ENCODE assay signal across 9 cellular contexts in the genomic region with DNA sequence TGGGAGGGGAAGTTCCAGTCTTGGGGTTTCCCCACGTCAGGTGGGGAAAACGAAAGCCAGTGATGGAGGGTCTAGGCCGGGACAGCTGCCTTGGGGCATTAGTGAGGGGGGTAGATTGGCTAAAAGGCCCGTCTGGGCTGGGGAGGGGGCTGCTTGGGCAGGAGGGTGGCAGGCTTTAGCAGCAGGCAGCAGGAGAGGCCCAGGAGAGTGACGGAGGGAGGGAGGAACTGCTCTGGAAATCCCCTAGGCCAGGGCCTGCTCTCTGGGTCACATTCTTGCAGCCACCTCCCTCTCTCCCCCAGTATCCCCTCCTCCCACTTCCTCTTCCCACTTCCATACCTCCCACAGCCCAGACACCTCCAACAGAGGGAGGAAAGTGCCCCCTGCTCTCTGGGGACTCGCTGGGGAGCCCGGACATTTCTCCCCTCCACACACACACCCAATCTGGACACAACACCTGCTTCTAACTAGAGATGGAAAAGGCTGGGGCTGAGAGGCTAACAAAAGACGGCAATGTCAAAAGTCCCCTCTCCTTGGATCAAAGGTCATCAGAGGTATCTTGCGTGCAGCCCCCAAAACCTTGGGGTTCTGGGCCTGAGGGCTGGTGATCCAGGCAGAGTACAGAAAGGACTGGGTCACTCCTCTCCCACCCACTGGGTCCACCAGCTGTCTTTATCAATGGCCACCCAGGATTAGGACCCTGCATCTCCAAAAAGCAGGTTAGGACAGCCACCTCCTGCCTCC. TPM values are rescaled to one million over a fixed set of nuclear protein-coding genes. Genes with fewer than 3 reads are reported as not detected.
A peak's percentile ranks its signal among the peaks of the same experiment; 100 is the strongest.
DNase-seq lines count a peak whose midpoint lies in the region; ATAC-seq, FAIRE-seq and TF ChIP-seq lines count a peak whose summit lies in the region.
"Had no signal": no experiment of that assay in that cellular context is flagged by ENCODE, and none has a peak within 500 bp of the region (broad histone marks: within the 10 kb centered on the region; RNA-seq: fewer than 3 reads in every experiment).

No MANE protein-coding gene starts in this region.

- peak overlapping the region; percentile 68 for H3K9ac ChIP-seq in endothelial cell of umbilical vein (replicated peaks; ENCODE audit: extremely low read depth, insufficient read depth, low read length)
- H3K9ac ChIP-seq in parathyroid adenoma: no peak overlapping the region

- peaks cover 51% of the 10 kb centered on the region for H3K4me1 Mint-ChIP-seq in activated CD8-positive, alpha-beta memory T cell treated with anti-CD3 and anti-CD28 coated beads, Interleukin-2, amount 10 ng/mL, durations not matched to agents 7 days and 5 days

- intact Hi-C loops in endothelial cell of umbilical vein (cut with micrococcal nuclease): loop anchor here (2.0 kb wide), 1 partner anchor 123 kb away; the partner anchor contains the start of gene CDC5L

- peaks cover 23% of the 10 kb centered on the region for H3K36me3 Mint-ChIP-seq in activated CD8-positive, alpha-beta memory T cell treated with anti-CD3 and anti-CD28 coated beads, Interleukin-2, amount 10 ng/mL, durations not matched to agents 7 days and 5 days

- ATAC-seq in activated CD8-positive, alpha-beta memory T cell treated with anti-CD3 and anti-CD28 coated beads, Interleukin-2, amount 10 ng/mL, durations not matched to agents 7 days and 5 days: peak; percentile 11
- ATAC-seq in RWPE2 (ENCODE audit: low read depth) (peak; percentile 24; the same call in 1 of the 3 replicates), GM21423 (IDR thresholded peaks at IDR 0.05; ENCODE audit: unreplicated experiment) (no peak)

- H3K9me3 ChIP-seq in RWPE2 (ENCODE audit: severe bottlenecking) (no peaks in the 10 kb centered on the region), endothelial cell of umbilical vein (replicated peaks; ENCODE audit: control insufficient read depth, insufficient read depth, low read length) (no peaks in the 10 kb centered on the region), parathyroid adenoma (ENCODE audit: control insufficient read depth, low read length) (no peaks in the 10 kb centered on the region)

- H3K9me3 Mint-ChIP-seq in activated CD8-positive, alpha-beta memory T cell treated with anti-CD3 and anti-CD28 coated beads, Interleukin-2, amount 10 ng/mL, durations not matched to agents 7 days and 5 days (ENCODE audit: low read depth): no peaks in the 10 kb centered on the region

- H3K79me2 ChIP-seq in endothelial cell of umbilical vein (ENCODE audit: control insufficient read depth, insufficient read depth, low read length) (peaks cover 26% of the 10 kb centered on the region), parathyroid adenoma (no peaks in the 10 kb centered on the region)

- H3K9me1 ChIP-seq in endothelial cell of umbilical vein (replicated peaks; ENCODE audit: control insufficient read depth, extremely low read depth, insufficient read depth, low read length): no peaks in the 10 kb centered on the region

- DNase-seq in activated CD8-positive, alpha-beta memory T cell treated with anti-CD3 and anti-CD28 coated beads, Interleukin-2, amount 10 ng/mL, durations not matched to agents 7 days and 5 days: peak; percentile 57
- DNase-seq in activated CD8-positive, alpha-beta memory T cell treated with anti-CD3 and anti-CD28 coated beads, Interleukin-2, amount 50 U/mL, for 48 hours: no peak
- DNase-seq in RWPE2 (ENCODE audit: low spot score): no peak
- peak; percentile 40 for DNase-seq in endothelial cell of umbilical vein (ENCODE audit: low read depth, low spot score)
- no peak for DNase-seq in NCI-H1092 treated with DMSO at 0.1 percent for 48 hours (lab: John Stamatoyannopoulos, UW)
- no peak for DNase-seq in SHP77 treated with DMSO at 0.1 percent for 48 hours (lab: John Stamatoyannopoulos, UW)

- H2AFZ ChIP-seq in endothelial cell of umbilical vein (ENCODE audit: low read depth, low read length): no peak overlapping the region
- no peak overlapping the region for H2AFZ ChIP-seq in parathyroid adenoma

- no peak for TF ChIP-seq POLR2A in endothelial cell of umbilical vein (IDR thresholded peaks at IDR 0.05; ENCODE audit: low read depth, low read length)

- CTCF ChIA-PET in activated CD8-positive, alpha-beta memory T cell treated with anti-CD3 and anti-CD28 coated beads, Interleukin-2, amount 10 ng/mL, durations not matched to agents 7 days and 5 days (lab: Charles Lee): interaction anchor here (0.7 to 4.5 kb wide), 8 partner anchors 11 to 597 kb away, joined by 3 to 39 read pairs (median 8); partner anchors contain the start of genes AARS2 and HSP90AB1
- CTCF ChIA-PET in endothelial cell of umbilical vein (lab: Charles Lee): interaction anchor here (1.1 to 1.6 kb wide), 4 partner anchors 9 to 41 kb away, joined by 3 to 5 read pairs (median 4); partner anchors contain the start of gene HSP90AB1

- H3K4me3 ChIP-seq in RWPE2 (ENCODE audit: severe bottlenecking): no peak overlapping the region
- H3K4me3 ChIP-seq in endothelial cell of umbilical vein (replicated peaks in 1 of 3; ENCODE audit: insufficient read depth in 1 of 3, low read depth in 1 of 3, low read length in 3 of 3): peak overlapping the region; percentile 37 to 78 (median 63)
- H3K4me3 ChIP-seq in parathyroid adenoma (ENCODE audit: low read depth, low read length): peak overlapping the region; percentile 71

- peak overlapping the region; percentile 96 for H3K27ac Mint-ChIP-seq in activated CD8-positive, alpha-beta memory T cell treated with anti-CD3 and anti-CD28 coated beads, Interleukin-2, amount 10 ng/mL, durations not matched to agents 7 days and 5 days

- TF ChIP-seq CTCF in RWPE2 (IDR thresholded peaks at IDR 0.05; ENCODE audit: poor library complexity, severe bottlenecking): no peak
- no peak for TF ChIP-seq CTCF in endothelial cell of umbilical vein (IDR thresholded peaks at IDR 0.05; ENCODE audit: extremely low read depth in 1 of 2, insufficient read depth in 1 of 2, low read depth in 1 of 2, low read length in 2 of 2)
- no peak for TF ChIP-seq CTCF in parathyroid adenoma (IDR thresholded peaks at IDR 0.05)

- POLR2A ChIA-PET in endothelial cell of umbilical vein (lab: Charles Lee): interaction anchor here (0.6 to 1.5 kb wide), 2 partner anchors 17 to 85 kb away, joined by 3 to 5 read pairs; partner anchors contain the start of gene HSP90AB1

- H3K4me3 Mint-ChIP-seq in activated CD8-positive, alpha-beta memory T cell treated with anti-CD3 and anti-CD28 coated beads, Interleukin-2, amount 10 ng/mL, durations not matched to agents 7 days and 5 days: peak overlapping the region; percentile 97

- H3K27me3 ChIP-seq in RWPE2 (ENCODE audit: insufficient read depth, poor library complexity, severe bottlenecking): no peaks in the 10 kb centered on the region
- peaks cover 2 to 3% of the 10 kb centered on the region in 2 experiments for H3K27me3 ChIP-seq in endothelial cell of umbilical vein (ENCODE audit: control insufficient read depth in 2 of 2, insufficient read depth in 2 of 2, low read length in 2 of 2)
- no peaks in the 10 kb centered on the region for H3K27me3 ChIP-seq in parathyroid adenoma (ENCODE audit: control insufficient read depth, insufficient read depth, low read length)

- peaks cover 2% of the 10 kb centered on the region for H3K27me3 Mint-ChIP-seq in activated CD8-positive, alpha-beta memory T cell treated with anti-CD3 and anti-CD28 coated beads, Interleukin-2, amount 10 ng/mL, durations not matched to agents 7 days and 5 days

- BruUV-seq in endothelial cell of umbilical vein (replicated peaks; lab: Mats Ljungman, UMichigan): TSS peak; percentile 33

- dilution Hi-C loops in endothelial cell of umbilical vein (cut with MboI; ENCODE audit: extremely low pct_ligation_motif_present, low sequenced_read_pairs): no loop called here

- FAIRE-seq in endothelial cell of umbilical vein (lab: Jason Lieb, UNC): peak; percentile 89
- FAIRE-seq: endometrium had no signal

- H3K36me3 ChIP-seq in RWPE2 (ENCODE audit: low read depth): no peaks in the 10 kb centered on the region
- H3K36me3 ChIP-seq in endothelial cell of umbilical vein (ENCODE audit: control insufficient read depth in 2 of 2, extremely low read depth in 1 of 2, insufficient read depth in 2 of 2, low read length in 2 of 2): peaks cover 3 to 19% of the 10 kb centered on the region in 2 experiments
- no peaks in the 10 kb centered on the region for H3K36me3 ChIP-seq in parathyroid adenoma (ENCODE audit: control insufficient read depth, insufficient read depth, low read length)

- H3K27ac ChIP-seq in RWPE2 (ENCODE audit: poor library complexity, severe bottlenecking): no peak overlapping the region
- H3K27ac ChIP-seq in endothelial cell of umbilical vein (ENCODE audit: insufficient read depth, low read depth, low read length): peak overlapping the region; percentile 76
- H3K27ac ChIP-seq in parathyroid adenoma: no peak overlapping the region

- H4K20me1 ChIP-seq in endothelial cell of umbilical vein (replicated peaks; ENCODE audit: control insufficient read depth, extremely low read depth, insufficient read depth, low read length): no peaks in the 10 kb centered on the region

- peaks cover 18% of the 10 kb centered on the region for H3K4me1 ChIP-seq in RWPE2 (ENCODE audit: insufficient read depth, poor library complexity, severe bottlenecking)
- H3K4me1 ChIP-seq in endothelial cell of umbilical vein (ENCODE audit: control insufficient read depth, extremely low read depth, insufficient read depth, low read length): peaks cover 28% of the 10 kb centered on the region
- peaks cover 15% of the 10 kb centered on the region for H3K4me1 ChIP-seq in parathyroid adenoma

- H3K4me2 ChIP-seq in endothelial cell of umbilical vein (ENCODE audit: insufficient read depth, low read length) (peak overlapping the region; percentile 88), parathyroid adenoma (ENCODE audit: low read length) (peak overlapping the region; percentile 92)

RNA-seq across cellular contexts. Expression of gene NFKBIE, which starts 1.8 kb away (rescaled TPM):
- 10 to 100 TPM; 24.5 to 37.7 TPM for total RNA-seq in activated CD8-positive, alpha-beta memory T cell treated with anti-CD3 and anti-CD28 coated beads, Interleukin-2, amount 10 ng/mL, durations not matched to agents 7 days and 5 days
- total RNA-seq in endothelial cell of umbilical vein: 15.6 and 19.0 TPM in 2 replicates
- polyA plus RNA-seq in endothelial cell of umbilical vein: 22.6 and 25.8 TPM in 2 replicates
- 14.6 and 17.7 TPM in 2 replicates for polyA plus RNA-seq in endothelial cell of umbilical vein (2011; cell fraction: cytosol; rRNA removed)
- polyA plus RNA-seq in endothelial cell of umbilical vein (2011; cell fraction: nucleus; rRNA removed): 13.9 and 14.2 TPM in 2 replicates
- polyA plus RNA-seq in endothelial cell of umbilical vein (2012): 10.0 and 15.1 TPM in 2 replicates
- 7.1 and 11.1 TPM in 2 replicates for polyA minus RNA-seq in endothelial cell of umbilical vein
- polyA minus RNA-seq in endothelial cell of umbilical vein (2011; cell fraction: cytosol; rRNA and poly(A)+ RNA removed): 4.9 TPM
- 4.3 and 11.1 TPM in 2 replicates for polyA minus RNA-seq in endothelial cell of umbilical vein (2011; cell fraction: nucleus; rRNA and poly(A)+ RNA removed)

RNA-seq across cellular contexts. Expression of gene SLC35B2, which starts 6.2 kb away (rescaled TPM):
- 10 to 100 TPM; 28.0 to 39.6 TPM for total RNA-seq in activated CD8-positive, alpha-beta memory T cell treated with anti-CD3 and anti-CD28 coated beads, Interleukin-2, amount 10 ng/mL, durations not matched to agents 7 days and 5 days
- 53.4 and 53.9 TPM in 2 replicates for total RNA-seq in endothelial cell of umbilical vein
- 112 and 148 TPM in 2 replicates for polyA plus RNA-seq in endothelial cell of umbilical vein
- polyA plus RNA-seq in endothelial cell of umbilical vein (2011; cell fraction: cytosol; rRNA removed): 76.0 and 79.0 TPM in 2 replicates
- 74.2 and 86.3 TPM in 2 replicates for polyA plus RNA-seq in endothelial cell of umbilical vein (2011; cell fraction: nucleus; rRNA removed)
- polyA plus RNA-seq in endothelial cell of umbilical vein (2012): 52.5 and 55.0 TPM in 2 replicates
- 78.2 and 84.1 TPM in 2 replicates for polyA minus RNA-seq in endothelial cell of umbilical vein
- polyA minus RNA-seq in endothelial cell of umbilical vein (2011; cell fraction: cytosol; rRNA and poly(A)+ RNA removed): 35.8 TPM
- 14.9 and 16.5 TPM in 2 replicates for polyA minus RNA-seq in endothelial cell of umbilical vein (2011; cell fraction: nucleus; rRNA and poly(A)+ RNA removed)

RNA-seq across cellular contexts. Expression of gene TMEM151B, which starts 6.7 kb away (rescaled TPM):
- total RNA-seq in activated CD8-positive, alpha-beta memory T cell treated with anti-CD3 and anti-CD28 coated beads, Interleukin-2, amount 10 ng/mL, durations not matched to agents 7 days and 5 days: under 1 TPM in 1 of 2 experiments, not detected in 1; 0.06 TPM
- total RNA-seq in endothelial cell of umbilical vein: 0.07 TPM in 1 of 2 replicates, not detected in the other
- 0.03 and 0.05 TPM in 2 replicates for polyA plus RNA-seq in endothelial cell of umbilical vein
- polyA plus RNA-seq in endothelial cell of umbilical vein (2011; cell fraction: cytosol; rRNA removed): not detected in 2 replicates
- polyA plus RNA-seq in endothelial cell of umbilical vein (2011; cell fraction: nucleus; rRNA removed): 0.03 and 0.05 TPM in 2 replicates
- 0.23 and 0.27 TPM in 2 replicates for polyA plus RNA-seq in endothelial cell of umbilical vein (2012)
- 0.24 TPM in 1 of 2 replicates, not detected in the other for polyA minus RNA-seq in endothelial cell of umbilical vein
- polyA minus RNA-seq in endothelial cell of umbilical vein (2011; cell fraction: cytosol; rRNA and poly(A)+ RNA removed): not detected
- not detected in 2 replicates for polyA minus RNA-seq in endothelial cell of umbilical vein (2011; cell fraction: nucleus; rRNA and poly(A)+ RNA removed)

RNA-seq across cellular contexts. Expression of gene HSP90AB1, which starts 16.6 kb away (rescaled TPM):
- total RNA-seq in activated CD8-positive, alpha-beta memory T cell treated with anti-CD3 and anti-CD28 coated beads, Interleukin-2, amount 10 ng/mL, durations not matched to agents 7 days and 5 days: 1,000 to 10,000 TPM in 1 of 2 experiments, 100 to 1,000 TPM in 1; 734 to 1,112 TPM
- 1,088 and 1,201 TPM in 2 replicates for total RNA-seq in endothelial cell of umbilical vein
- 557 and 824 TPM in 2 replicates for polyA plus RNA-seq in endothelial cell of umbilical vein
- polyA plus RNA-seq in endothelial cell of umbilical vein (2011; cell fraction: cytosol; rRNA removed): 942 and 1,041 TPM in 2 replicates
- 609 and 717 TPM in 2 replicates for polyA plus RNA-seq in endothelial cell of umbilical vein (2011; cell fraction: nucleus; rRNA removed)
- 1,037 and 1,473 TPM in 2 replicates for polyA plus RNA-seq in endothelial cell of umbilical vein (2012)
- polyA minus RNA-seq in endothelial cell of umbilical vein: 861 and 862 TPM in 2 replicates
- 534 TPM for polyA minus RNA-seq in endothelial cell of umbilical vein (2011; cell fraction: cytosol; rRNA and poly(A)+ RNA removed)
- 163 and 218 TPM in 2 replicates for polyA minus RNA-seq in endothelial cell of umbilical vein (2011; cell fraction: nucleus; rRNA and poly(A)+ RNA removed)

RNA-seq across cellular contexts. Expression of gene SLC29A1, which starts 40.1 kb away (rescaled TPM):
- 10 to 100 TPM; 39.8 to 49.9 TPM for total RNA-seq in activated CD8-positive, alpha-beta memory T cell treated with anti-CD3 and anti-CD28 coated beads, Interleukin-2, amount 10 ng/mL, durations not matched to agents 7 days and 5 days
- 202 and 219 TPM in 2 replicates for total RNA-seq in endothelial cell of umbilical vein
- polyA plus RNA-seq in endothelial cell of umbilical vein: 539 and 592 TPM in 2 replicates
- 283 and 310 TPM in 2 replicates for polyA plus RNA-seq in endothelial cell of umbilical vein (2011; cell fraction: cytosol; rRNA removed)
- 598 and 634 TPM in 2 replicates for polyA plus RNA-seq in endothelial cell of umbilical vein (2011; cell fraction: nucleus; rRNA removed)
- 223 and 254 TPM in 2 replicates for polyA plus RNA-seq in endothelial cell of umbilical vein (2012)
- 472 and 495 TPM in 2 replicates for polyA minus RNA-seq in endothelial cell of umbilical vein
- polyA minus RNA-seq in endothelial cell of umbilical vein (2011; cell fraction: cytosol; rRNA and poly(A)+ RNA removed): 35.7 TPM
- polyA minus RNA-seq in endothelial cell of umbilical vein (2011; cell fraction: nucleus; rRNA and poly(A)+ RNA removed): 135 and 171 TPM in 2 replicates

Comparison
In these comparisons a context has a peak if more than half of its experiments do, and no peak if none do; other contexts are left out.
1. DNase-seq: peak in activated CD8-positive, alpha-beta memory T cell treated with anti-CD3 and anti-CD28 coated beads, Interleukin-2, amount 10 ng/mL, durations not matched to agents 7 days and 5 days (single experiment) and endothelial cell of umbilical vein (single experiment); none in activated CD8-positive, alpha-beta memory T cell treated with anti-CD3 and anti-CD28 coated beads, Interleukin-2, amount 50 U/mL, for 48 hours (single experiment), RWPE2 (single experiment), NCI-H1092 treated with DMSO at 0.1 percent for 48 hours (single experiment) and SHP77 treated with DMSO at 0.1 percent for 48 hours (single experiment).